ENCODE assay signal across 22 cellular contexts in the genomic region with DNA sequence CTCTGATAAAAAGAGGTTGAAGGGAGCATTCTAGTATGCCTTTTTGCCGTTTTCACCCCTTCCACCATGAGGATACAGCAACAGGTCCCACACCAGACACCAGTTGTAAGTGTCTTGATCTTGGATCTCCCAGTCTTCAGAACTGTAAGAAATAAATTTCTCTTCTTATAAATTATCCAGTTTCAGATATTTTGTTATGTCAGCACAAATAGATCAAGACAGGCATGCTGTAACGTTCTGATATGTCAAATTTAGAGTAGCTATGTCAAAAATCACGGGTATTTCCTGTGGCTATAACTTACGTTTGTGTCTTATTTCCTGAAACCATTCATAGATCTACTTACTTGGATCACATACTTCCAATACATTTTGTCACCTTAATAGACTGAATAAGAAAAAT. TPM values are rescaled to one million over a fixed set of nuclear protein-coding genes. Genes with fewer than 3 reads are reported as not detected.
DNase-seq lines count a peak whose midpoint lies in the region; ATAC-seq, FAIRE-seq and TF ChIP-seq lines count a peak whose summit lies in the region.
"Had no signal": no experiment of that assay in that cellular context is flagged by ENCODE, and none has a peak within 500 bp of the region (broad histone marks: within the 10 kb centered on the region; RNA-seq: fewer than 3 reads in every experiment).

No MANE protein-coding gene starts in this region.

- no peak for ATAC-seq in HepG2
- no peak for ATAC-seq in right lobe of liver
- ATAC-seq in IMR-90 (ENCODE audit: low read depth) = no peak
- ATAC-seq: GM12878 had no signal

- H4K91ac ChIP-seq in IMR-90 (ENCODE audit: insufficient read depth, low read depth, low read length) (no peak overlapping the region), H1 (replicated peaks; ENCODE audit: insufficient read length, low read length) (no peak overlapping the region)

- H3K4me1 ChIP-seq in HepG2 (ENCODE audit: insufficient read depth, low read length) (no peaks in the 10 kb centered on the region), right lobe of liver (peaks cover 0 to 8% (median 0%) of the 10 kb centered on the region in 4 donors), IMR-90 (ENCODE audit: control insufficient read depth, insufficient read depth, low read length) (no peaks in the 10 kb centered on the region), H1 (replicated peaks in 1 of 4; ENCODE audit: control insufficient read depth in 3 of 4, insufficient read depth in 4 of 4, low read length in 3 of 4) (no peaks in the 10 kb centered on the region), mammary epithelial cell (ENCODE audit: insufficient read depth, low read length) (peaks cover 16% of the 10 kb centered on the region)
- H3K4me1 ChIP-seq: BLaER1 had no signal

- no peak overlapping the region for H3K14ac ChIP-seq in IMR-90 (replicated peaks; ENCODE audit: low read depth, low read length)
- H3K14ac ChIP-seq in H1 (ENCODE audit: insufficient read length) = no peak overlapping the region

- H3K27me3 ChIP-seq in HepG2 (ENCODE audit: control insufficient read depth in 1 of 2, insufficient read depth in 2 of 2, low read length in 2 of 2) (peaks cover 0 to 19% of the 10 kb centered on the region in 2 experiments; a peak in 3 of 5 replicates), right lobe of liver (no peaks in the 10 kb centered on the region), IMR-90 (ENCODE audit: control insufficient read depth, insufficient read depth, low read length) (peaks cover 9% of the 10 kb centered on the region), H1 (replicated peaks in 1 of 4; ENCODE audit: control insufficient read depth in 3 of 4, extremely low read depth in 1 of 4, insufficient read depth in 3 of 4, low read length in 3 of 4) (no peaks in the 10 kb centered on the region; a peak in 1 of 7 replicates), MG63 (no peaks in the 10 kb centered on the region; the same call in 1 of the 2 replicates), mammary epithelial cell (ENCODE audit: insufficient read depth, low read length) (no peaks in the 10 kb centered on the region)
- H3K27me3 ChIP-seq: BE2C, BLaER1 had no signal

- H4K20me1 ChIP-seq in HepG2 (ENCODE audit: insufficient read depth, low read length) (no peaks in the 10 kb centered on the region), IMR-90 (ENCODE audit: insufficient read depth, low read length) (no peaks in the 10 kb centered on the region), H1 (replicated peaks in 1 of 2; ENCODE audit: control insufficient read depth in 1 of 2, insufficient read depth in 2 of 2, low read length in 2 of 2) (no peaks in the 10 kb centered on the region), mammary epithelial cell (ENCODE audit: insufficient read depth, low read length) (no peaks in the 10 kb centered on the region)
- H4K20me1 ChIP-seq: BLaER1 had no signal

- H3K4ac ChIP-seq in IMR-90 (ENCODE audit: low read depth, low read length) = no peak overlapping the region
- no peak overlapping the region for H3K4ac ChIP-seq in H1 (replicated peaks; ENCODE audit: insufficient read length, low read depth, low read length)

- H2AK5ac ChIP-seq in IMR-90 (ENCODE audit: low read depth, low read length) (no peak overlapping the region), H1 (ENCODE audit: low read depth, low read length) (no peak overlapping the region)

- no peaks in the 10 kb centered on the region for H3K9me1 ChIP-seq in IMR-90 (ENCODE audit: insufficient read depth, low read length)

- H3K4me2 ChIP-seq in HepG2 (ENCODE audit: low read depth, low read length) (no peak overlapping the region), IMR-90 (ENCODE audit: low read depth, low read length) (no peak overlapping the region), H1 (ENCODE audit: insufficient read depth in 1 of 2, low read depth in 2 of 2, low read length in 2 of 2) (no peak overlapping the region), mammary epithelial cell (ENCODE audit: insufficient read depth, low read depth, low read length) (no peak overlapping the region)
- H3K4me2 ChIP-seq: BLaER1 had no signal

- no peak for FAIRE-seq in HepG2 (lab: Jason Lieb, UNC)
- no peak for FAIRE-seq in H1 (lab: Jason Lieb, UNC)
- FAIRE-seq: G401.6, GM12878, GM12892, GM18507 had no signal

- H3K9ac ChIP-seq in HepG2 (ENCODE audit: insufficient read depth, low read depth, low read length) = no peak overlapping the region
- H3K9ac ChIP-seq in IMR-90 (ENCODE audit: low read depth, low read length) = no peak overlapping the region
- no peak overlapping the region for H3K9ac ChIP-seq in H1 (replicated peaks in 1 of 4; ENCODE audit: extremely low read depth in 1 of 4, low read depth in 3 of 4, low read length in 3 of 4)
- no peak overlapping the region for H3K9ac ChIP-seq in mammary epithelial cell (ENCODE audit: insufficient read depth, low read length)
- H3K9ac ChIP-seq: BLaER1 had no signal

- dilution Hi-C loops in IMR-90 (cut with HindIII; ENCODE audit: low sequenced_read_pairs, unreplicated experiment) (no loop called here), mammary epithelial cell (cut with HindIII; ENCODE audit: low sequenced_read_pairs) (loop anchor here (10.0 kb wide), 1 partner anchor 157 kb away; no protein-coding TSS in a partner anchor)

- in situ Hi-C loops in HepG2 (cut with HindIII; ENCODE audit: extremely low pct_ligation_motif_present, low pct_unique_long_range_greater_than_20kb) = loop anchor here (5.0 kb wide), 1 partner anchor 154 kb away; no protein-coding TSS in a partner anchor
- in situ Hi-C loops in IMR-90 (cut with MboI; ENCODE audit: low sequenced_read_pairs) = loop anchor here (5.0 to 10.0 kb wide), 2 partner anchors 149 to 267 kb away; no protein-coding TSS in a partner anchor
- in situ Hi-C loops in mammary epithelial cell (cut with MboI; ENCODE audit: low sequenced_read_pairs in 2 of 2) = loop anchor here (5.0 kb wide), 2 partner anchors 149 to 154 kb away; no protein-coding TSS in a partner anchor

- H3K23me2 ChIP-seq in H1 (ENCODE audit: low read depth, low read length) = 0 out of 2 replicates have a peak, but pooled peaks cover 2% of the 10 kb centered on the region

- H4K8ac ChIP-seq in IMR-90 (ENCODE audit: low read depth in 2 of 2, low read length in 2 of 2) (no peak overlapping the region), H1 (ENCODE audit: extremely low read depth, insufficient read depth, low read length) (no peak overlapping the region)

- H2AFZ ChIP-seq in HepG2 (ENCODE audit: low read length) (no peak overlapping the region), IMR-90 (replicated peaks; ENCODE audit: low read length, poor library complexity) (no peak overlapping the region), H1 (ENCODE audit: low read length) (no peak overlapping the region), mammary epithelial cell (ENCODE audit: low read depth, low read length) (no peak overlapping the region)

- H2BK12ac ChIP-seq in H1 (ENCODE audit: low read depth, low read length) = no peak overlapping the region

- TF ChIP-seq RAD21 in HepG2 (CRISPR knock-in tag; IDR thresholded peaks at IDR 0.05) = no peak
- no peak for TF ChIP-seq RAD21 in IMR-90 (IDR thresholded peaks at IDR 0.05; ENCODE audit: low read length)
- no peak for TF ChIP-seq RAD21 in H1 (IDR thresholded peaks at IDR 0.05 in 1 of 2, conservative IDR thresholded peaks at IDR 0.05 in 1 of 2; ENCODE audit: low read depth in 2 of 2, low read length in 2 of 2)

- no peak overlapping the region for H4K5ac ChIP-seq in IMR-90 (ENCODE audit: low read depth, low read length)
- H4K5ac ChIP-seq in H1 (ENCODE audit: insufficient read length, low read depth, low read length) = no peak overlapping the region

- H3K79me1 ChIP-seq in IMR-90 (ENCODE audit: low read depth in 1 of 2, low read length in 2 of 2) (no peaks in the 10 kb centered on the region), H1 (ENCODE audit: low read depth, low read length) (no peaks in the 10 kb centered on the region)

- CTCF ChIA-PET in HepG2 (lab: Yijun Ruan, JAX; ENCODE audit: low intra/inter-chr PET ratio, low total read pairs) = no interaction called here
- CTCF ChIA-PET in IMR-90 (lab: Yijun Ruan, JAX) = interaction anchor here (1.0 kb wide), 1 partner anchor 153 kb away, joined by 3 read pairs; no protein-coding TSS in a partner anchor
- CTCF ChIA-PET in H1 (lab: Charles Lee; ENCODE audit: partially characterized antibody) = interaction anchor here (1.4 to 1.9 kb wide), 2 partner anchors 15 to 151 kb away, joined by 5 to 6 read pairs; no protein-coding TSS in a partner anchor
- CTCF ChIA-PET in mammary epithelial cell (lab: Charles Lee; ENCODE audit: low non-redundant PET) = no interaction called here

- H3K36me3 ChIP-seq in HepG2 (replicated peaks in 1 of 2; ENCODE audit: control insufficient read depth in 1 of 2, insufficient read depth in 2 of 2, low read length in 2 of 2) = no peaks in the 10 kb centered on the region
- H3K36me3 ChIP-seq in right lobe of liver = no peaks in the 10 kb centered on the region
- H3K36me3 ChIP-seq in IMR-90 (ENCODE audit: control insufficient read depth, insufficient read depth, low read length) = no peaks in the 10 kb centered on the region
- H3K36me3 ChIP-seq in H1 (ENCODE audit: control insufficient read depth in 2 of 4, insufficient read depth in 4 of 4, low read length in 3 of 4) = no peaks in the 10 kb centered on the region
- no peaks in the 10 kb centered on the region for H3K36me3 ChIP-seq in MG63
- H3K36me3 ChIP-seq in mammary epithelial cell (ENCODE audit: insufficient read depth, low read length) = no peaks in the 10 kb centered on the region
- H3K36me3 ChIP-seq: BE2C, BLaER1 had no signal

- H3K23ac ChIP-seq in IMR-90 (ENCODE audit: low read depth, low read length) (no peak overlapping the region), H1 (ENCODE audit: insufficient read length) (no peak overlapping the region)

- H3K4me3 ChIP-seq in HepG2 (replicated peaks in 1 of 3; ENCODE audit: insufficient read depth in 1 of 3, low read depth in 2 of 3, low read length in 3 of 3) (no peak overlapping the region), right lobe of liver (no peak overlapping the region), IMR-90 (ENCODE audit: insufficient read depth, low read depth, low read length) (no peak overlapping the region), H1 (ENCODE audit: extremely low read depth in 1 of 4, insufficient read depth in 2 of 4, low read depth in 3 of 4, low read length in 4 of 4) (no peak overlapping the region), MG63 (no peak overlapping the region), mammary epithelial cell (replicated peaks in 1 of 3; ENCODE audit: insufficient read depth in 1 of 3, low read depth in 2 of 3, low read length in 3 of 3) (no peak overlapping the region)
- H3K4me3 ChIP-seq: BLaER1, GM12878 had no signal

- H2BK5ac ChIP-seq in IMR-90 (ENCODE audit: low read depth, low read length, poor library complexity, severe bottlenecking) (no peak overlapping the region), H1 (ENCODE audit: low read depth, low read length) (no peak overlapping the region)

- no peaks in the 10 kb centered on the region for H3K79me2 ChIP-seq in HepG2 (ENCODE audit: insufficient read depth, low read length)
- H3K79me2 ChIP-seq in H1 (ENCODE audit: control insufficient read depth in 1 of 2, insufficient read depth in 2 of 2, low read length in 2 of 2) = no peaks in the 10 kb centered on the region
- no peaks in the 10 kb centered on the region for H3K79me2 ChIP-seq in mammary epithelial cell (ENCODE audit: insufficient read depth, low read length)

- DNase-seq in HepG2 (ENCODE audit: low spot score) = no peak
- DNase-seq in right lobe of liver = no peak
- DNase-seq in IMR-90 = no peak
- no peak for DNase-seq in H1 (ENCODE audit: low read depth in 1 of 2, low spot score in 2 of 2)
- DNase-seq in MG63 = no peak
- DNase-seq in mammary epithelial cell = no peak
- DNase-seq: ACHN; BE2C; CD4-positive, alpha-beta memory T cell; CD4-positive, CD25-positive, alpha-beta regulatory T cell; CD8-positive, alpha-beta memory T cell; COR-L47; DMS 273 treated with DMSO at 0.1 percent for 48 hours; DMS153; DMS53; DMS79 had no signal

- TF ChIP-seq EP300 in HepG2 (IDR thresholded peaks at IDR 0.05; ENCODE audit: low read depth in 2 of 2, low read length in 2 of 2) = no peak
- no peak for TF ChIP-seq EP300 in HepG2 (CRISPR knock-in tag; IDR thresholded peaks at IDR 0.05; ENCODE audit: borderline replicate concordance)
- TF ChIP-seq EP300 in H1 (IDR thresholded peaks at IDR 0.05; ENCODE audit: borderline replicate concordance in 1 of 2, low read depth in 2 of 2, low read length in 2 of 2) = no peak

- POLR2A ChIA-PET in HepG2 (lab: Yijun Ruan, JAX) = no interaction called here
- POLR2A ChIA-PET in IMR-90 (lab: Charles Lee; ENCODE audit: unreplicated experiment) = no interaction called here
- POLR2A ChIA-PET in H1 (lab: Charles Lee; ENCODE audit: partially characterized antibody) = interaction anchor here (0.5 kb wide), 1 partner anchor 25 kb away, joined by 3 read pairs; no protein-coding TSS in a partner anchor

- H2BK20ac ChIP-seq in IMR-90 (ENCODE audit: low read depth, low read length) (no peak overlapping the region), H1 (ENCODE audit: low read length) (no peak overlapping the region)

- WGBS in HepG2 (ENCODE audit: low lambda C conversion rate) = under 1% methylated on average over 4 of the region's 4 CpGs
- 60% methylated on average over 4 of the region's 4 CpGs for WGBS in right lobe of liver (ENCODE audit: insufficient coverage, low coverage, low lambda C conversion rate, missing lambda C conversion rate)
- no CpG with 5 or more reads among the region's 4 CpGs for WGBS in IMR-90 (ENCODE audit: extremely low coverage in 2 of 2, insufficient read length in 1 of 2), 2 experiments
- 82% methylated on average over 4 of the region's 4 CpGs; no CpG with 5 or more reads in 1 of the 2 experiments for WGBS in H1 (ENCODE audit: extremely low coverage in 1 of 2, insufficient coverage in 1 of 2, insufficient read length in 1 of 2, insufficient replicate concordance in 2 of 2, low coverage in 1 of 2, low lambda C conversion rate in 2 of 2, missing lambda C conversion rate in 1 of 2), 2 experiments
- WGBS in mammary epithelial cell (ENCODE audit: low coverage, missing lambda C conversion rate) = 77% methylated on average over 4 of the region's 4 CpGs

- no peak overlapping the region for H2AK9ac ChIP-seq in IMR-90 (replicated peaks; ENCODE audit: low read depth, low read length, poor library complexity)

- TF ChIP-seq CTCF in HepG2 (CRISPR knock-in tag; IDR thresholded peaks at IDR 0.05) (no peak), right lobe of liver (IDR thresholded peaks at IDR 0.05) (no peak), IMR-90 (conservative IDR thresholded peaks at IDR 0.05; ENCODE audit: low read depth, low read length) (no peak), H1 (IDR thresholded peaks at IDR 0.05; ENCODE audit: control extremely low read depth in 1 of 3, insufficient read depth in 1 of 3, low read depth in 1 of 3, low read length in 3 of 3) (no peak), mammary epithelial cell (conservative IDR thresholded peaks at IDR 0.05 in 1 of 2, IDR thresholded peaks at IDR 0.05 in 1 of 2; ENCODE audit: extremely low read depth in 1 of 2, insufficient read depth in 1 of 2, low read depth in 1 of 2, low read length in 2 of 2) (no peak)

- no peak overlapping the region for H2BK120ac ChIP-seq in IMR-90 (ENCODE audit: low read depth, low read length)
- no peak overlapping the region for H2BK120ac ChIP-seq in H1 (replicated peaks; ENCODE audit: low read depth, low read length)

- TF ChIP-seq POLR2A in HepG2 (IDR thresholded peaks at IDR 0.05; ENCODE audit: insufficient read depth in 1 of 2, low read depth in 2 of 2, low read length in 2 of 2) (no peak), right lobe of liver (IDR thresholded peaks at IDR 0.05) (no peak), IMR-90 (IDR thresholded peaks at IDR 0.05; ENCODE audit: low read depth, low read length) (no peak), H1 (IDR thresholded peaks at IDR 0.05; ENCODE audit: control extremely low read depth in 1 of 2, low read depth in 2 of 2, low read length in 2 of 2) (no peak)

- H2BK15ac ChIP-seq in IMR-90 (ENCODE audit: low read depth, low read length) = no peak overlapping the region
- H2BK15ac ChIP-seq in H1 (ENCODE audit: low read length) = no peak overlapping the region

- no peak overlapping the region for H3K18ac ChIP-seq in IMR-90 (ENCODE audit: low read depth, low read length)
- H3K18ac ChIP-seq in H1 (ENCODE audit: extremely low read depth, low read length) = no peak overlapping the region

- H3K56ac ChIP-seq in IMR-90 (ENCODE audit: extremely low read depth, insufficient read depth, low read length) (no peak overlapping the region), H1 (replicated peaks; ENCODE audit: insufficient read length, low read depth, low read length) (no peak overlapping the region)

- intact Hi-C loops in HepG2 (cut with micrococcal nuclease; ENCODE audit: unreplicated experiment) = no loop called here
- intact Hi-C loops in right lobe of liver (cut with DNase I) = loop anchor here in 1 of 2 donors (10.0 kb wide), 2 partner anchors 157 to 267 kb away; no protein-coding TSS in a partner anchor
- intact Hi-C loops in IMR-90 (cut with micrococcal nuclease) = no loop called here
- intact Hi-C loops in mammary epithelial cell (cut with micrococcal nuclease) = loop anchor here (10.0 kb wide), 1 partner anchor 447 kb away; a partner anchor contains a TSS

- BruUV-seq in HepG2 (replicated peaks; lab: Mats Ljungman, UMichigan) (no TSS peak), IMR-90 (replicated peaks; lab: Mats Ljungman, UMichigan) (no TSS peak), mammary epithelial cell (replicated peaks; lab: Mats Ljungman, UMichigan) (no TSS peak)

- H3K9me3 ChIP-seq in HepG2 (ENCODE audit: low read length) (no peaks in the 10 kb centered on the region), right lobe of liver (no peaks in the 10 kb centered on the region), IMR-90 (ENCODE audit: control insufficient read depth, insufficient read depth, low read length) (no peaks in the 10 kb centered on the region; the same call in 1 of the 2 replicates), H1 (ENCODE audit: insufficient read depth in 2 of 2, low read depth in 1 of 2, low read length in 1 of 2) (peaks cover 3 to 4% of the 10 kb centered on the region in 2 experiments; a peak in 1 of 4 replicates), MG63 (peaks cover 10% of the 10 kb centered on the region), mammary epithelial cell (replicated peaks; ENCODE audit: insufficient read depth, low read length) (no peaks in the 10 kb centered on the region)
- H3K9me3 ChIP-seq: BE2C had no signal

- no peak overlapping the region for H3K27ac ChIP-seq in HepG2 (ENCODE audit: extremely low read length, insufficient read depth, low read length)
- H3K27ac ChIP-seq in right lobe of liver = no peak overlapping the region
- no peak overlapping the region for H3K27ac ChIP-seq in IMR-90 (ENCODE audit: insufficient read depth, low read length)
- no peak overlapping the region for H3K27ac ChIP-seq in H1 (ENCODE audit: low read depth, low read length)
- no peak overlapping the region for H3K27ac ChIP-seq in mammary epithelial cell (ENCODE audit: insufficient read depth, low read depth, low read length)
- H3K27ac ChIP-seq: 22Rv1, BLaER1 had no signal

RNA-seq across cellular contexts. Expression of a gene that starts 55.9 kb away (rescaled TPM):
- 1.7 and 2.3 TPM in 2 replicates for total RNA-seq in HepG2 (2016; rRNA removed; fragmentation: Illumina TruSeq; extraction: Trizol)
- 1.1 and 1.2 TPM in 2 replicates for total RNA-seq in HepG2 (2016; cell fraction: cytosol; rRNA removed; fragmentation: Illumina TruSeq; extraction: Trizol; ENCODE audit: low read depth)
- 1.9 and 3.0 TPM in 2 replicates for total RNA-seq in HepG2 (2016; cell fraction: insoluble cytoplasmic fraction; rRNA removed; fragmentation: Illumina TruSeq; extraction: Trizol)
- 2.0 and 2.5 TPM in 2 replicates for total RNA-seq in HepG2 (2016; cell fraction: membrane; rRNA removed; fragmentation: Illumina TruSeq; extraction: Trizol)
- total RNA-seq in HepG2 (2016; cell fraction: nucleus; rRNA removed; fragmentation: Illumina TruSeq; extraction: Trizol) = 2.2 and 2.3 TPM in 2 replicates
- polyA plus RNA-seq in HepG2 (2011; rRNA removed) = 0.46 and 0.51 TPM in 2 replicates
- 0.28 and 0.55 TPM in 2 replicates for polyA plus RNA-seq in HepG2 (2011; cell fraction: cytosol; rRNA removed)
- 0.24 and 0.35 TPM in 2 replicates for polyA plus RNA-seq in HepG2 (2011; cell fraction: nucleus; rRNA removed)
- polyA plus RNA-seq in HepG2 (2012) = 0.89 and 1.4 TPM in 2 replicates
- polyA plus RNA-seq in HepG2 (2016; cell fraction: cytosol; fragmentation: Illumina TruSeq; extraction: Trizol; ENCODE audit: low read depth) = 0.74 and 0.84 TPM in 2 replicates
- polyA plus RNA-seq in HepG2 (2016; cell fraction: insoluble cytoplasmic fraction; fragmentation: Illumina TruSeq; extraction: Trizol; ENCODE audit: low read depth) = 1.6 and 2.0 TPM in 2 replicates
- polyA plus RNA-seq in HepG2 (2016; cell fraction: membrane; fragmentation: Illumina TruSeq; extraction: Trizol; ENCODE audit: low read depth) = 1.7 and 1.8 TPM in 2 replicates
- polyA plus RNA-seq in HepG2 (2016; cell fraction: nucleus; fragmentation: Illumina TruSeq; extraction: Trizol; ENCODE audit: insufficient read depth, low read depth) = 2.8 and 3.1 TPM in 2 replicates
- 0.36 and 7.7 TPM in 2 replicates for polyA minus RNA-seq in HepG2 (2011; rRNA and poly(A)+ RNA removed; ENCODE audit: low replicate concordance)
- not detected in 2 replicates for polyA minus RNA-seq in HepG2 (2011; cell fraction: cytosol; rRNA and poly(A)+ RNA removed)
- 0.37 TPM in 1 of 2 replicates, not detected in the other for polyA minus RNA-seq in HepG2 (2011; cell fraction: nucleus; rRNA and poly(A)+ RNA removed)
- 1 to 10 TPM in 4 of 6 experiments, under 1 TPM in 2; 0.32 to 5.2 (median 1.1) TPM for total RNA-seq in right lobe of liver
- 2.5 and 3.1 TPM in 2 replicates for total RNA-seq in IMR-90 (2012; rRNA removed)
- polyA plus RNA-seq in IMR-90 (2012; rRNA removed) = 2.0 TPM in 2 replicates
- polyA plus RNA-seq in IMR-90 (2012; cell fraction: cytosol; rRNA removed) = 0.92 and 1.3 TPM in 2 replicates
- 0.29 and 1.8 TPM in 2 replicates for polyA plus RNA-seq in IMR-90 (2012; cell fraction: nucleus; rRNA removed; ENCODE audit: low replicate concordance)
- 8.5 and 8.8 TPM in 2 replicates for total RNA-seq in H1 (2021; fragmentation: NEBNext Ultra II Directional; extraction: Animal tissue kit (Norgen Biotek cat#: 25700))
- polyA plus RNA-seq in H1 (2011; rRNA removed) = 2.8 and 4.6 TPM in 2 replicates
- polyA plus RNA-seq in H1 (2011; cell fraction: cytosol; rRNA removed) = 4.8 TPM
- polyA plus RNA-seq in H1 (2011; cell fraction: nucleus; rRNA removed) = 2.9 TPM
- 7.1 to 9.9 TPM (median 7.6 TPM) in 4 replicates for polyA plus RNA-seq in H1 (2012, experiment 1 of 2)
- 5.9 TPM for polyA plus RNA-seq in H1 (2012, experiment 2 of 2)
- polyA plus RNA-seq in H1 (2013, experiment 1 of 2) = 9.0 TPM
- 11.7 TPM for polyA plus RNA-seq in H1 (2013, experiment 2 of 2)
- polyA minus RNA-seq in H1 (2011; rRNA and poly(A)+ RNA removed) = 3.6 and 4.6 TPM in 2 replicates
- polyA minus RNA-seq in H1 (2011; cell fraction: cytosol; rRNA and poly(A)+ RNA removed) = 2.1 TPM
- 4.2 TPM for polyA minus RNA-seq in H1 (2011; cell fraction: nucleus; rRNA and poly(A)+ RNA removed)
- total RNA-seq in MG63 (2014; rRNA removed; shearing (Covaris generic); ENCODE audit: low replicate concordance) = 0.89 and 2.2 TPM in 2 replicates
- 1 to 10 TPM in 1 of 2 donors, under 1 TPM in 1; 0.83 to 4.4 TPM for total RNA-seq in mammary epithelial cell
- 1.9 TPM for polyA plus RNA-seq in mammary epithelial cell
- 1.8 TPM for polyA minus RNA-seq in mammary epithelial cell

Comparison
In these comparisons a context has a peak if more than half of its experiments do, and no peak if none do; other contexts are left out.
1. CTCF ChIA-PET loops: an anchor here in IMR-90 (1.0 kb wide) and H1 (1.4 to 1.9 kb wide); none called in HepG2 and mammary epithelial cell.